17 cellular contexts compared by ENCODE assay signal in the genomic region with DNA sequence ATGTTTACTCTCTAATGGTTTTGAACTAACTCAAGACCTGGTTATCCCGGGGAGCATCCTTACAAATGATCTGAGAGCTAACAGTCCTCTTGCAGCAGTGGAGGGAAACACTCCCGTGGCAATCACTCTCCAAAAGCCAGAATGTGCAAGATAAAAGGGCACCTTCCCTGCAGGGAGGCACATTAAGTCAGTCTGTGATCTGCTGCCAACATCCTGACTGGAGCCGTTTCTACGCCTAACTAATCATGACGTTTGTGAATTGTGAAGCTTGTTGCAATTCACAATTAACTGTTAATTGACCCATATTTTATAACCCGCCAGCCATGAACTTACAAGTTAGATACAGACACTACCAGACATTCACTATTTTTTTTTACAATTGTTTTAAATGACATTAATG. TPM values are rescaled to one million over a fixed set of nuclear protein-coding genes. Genes with fewer than 3 reads are reported as not detected.
DNase-seq lines count a peak whose midpoint lies in the region; ATAC-seq and TF ChIP-seq lines count a peak whose summit lies in the region.
"Had no signal": no experiment of that assay in that cellular context is flagged by ENCODE, and none has a peak within 500 bp of the region (broad histone marks: within the 10 kb centered on the region; RNA-seq: fewer than 3 reads in every experiment).

No MANE protein-coding gene starts in this region.

- peaks cover 29% of the 10 kb centered on the region for H3K4me1 Mint-ChIP-seq in WTC11
- no peaks in the 10 kb centered on the region for H3K4me1 Mint-ChIP-seq in T-helper 2 cell treated with Interferon-gamma antibody and Interleukin-4, amounts not matched to agents 5 μg/mL and 100 μg/mL, for 36 hours (ENCODE audit: low read depth)

- H3K4me3 Mint-ChIP-seq in WTC11: no peak overlapping the region
- no peak overlapping the region for H3K4me3 Mint-ChIP-seq in T-helper 2 cell treated with Interferon-gamma antibody and Interleukin-4, amounts not matched to agents 5 μg/mL and 100 μg/mL, for 36 hours
- H3K4me3 Mint-ChIP-seq: dendritic cell treated with granulocyte-macrophage colony-stimulating factor and Interleukin-4, amounts not matched to agents 40 ng/mL and 50 ng/mL, for 4 days had no signal

- POLR2A ChIA-PET in WTC11 (lab: Charles Lee): no interaction called here

- ATAC-seq in WTC11: peak; percentile 53; the same call in 1 of the 2 replicates
- peak; percentile 58 for ATAC-seq in omental fat pad (ENCODE audit: low FRiP score)
- ATAC-seq in GM21526 (IDR thresholded peaks at IDR 0.05; ENCODE audit: low FRiP score, unreplicated experiment): no peak
- ATAC-seq: gastrocnemius medialis, SK-N-SH treated with all-trans-retinoic acid at 6 μM for 48 hours had no signal

- no peaks in the 10 kb centered on the region for H3K36me3 Mint-ChIP-seq in WTC11
- H3K36me3 Mint-ChIP-seq in T-helper 2 cell treated with Interferon-gamma antibody and Interleukin-4, amounts not matched to agents 5 μg/mL and 100 μg/mL, for 36 hours (ENCODE audit: low read depth): peaks cover 4% of the 10 kb centered on the region

- no peaks in the 10 kb centered on the region for H3K27me3 Mint-ChIP-seq in WTC11 (ENCODE audit: low read depth)
- no peaks in the 10 kb centered on the region for H3K27me3 Mint-ChIP-seq in T-helper 2 cell treated with Interferon-gamma antibody and Interleukin-4, amounts not matched to agents 5 μg/mL and 100 μg/mL, for 36 hours (ENCODE audit: low read depth)
- H3K27me3 Mint-ChIP-seq: dendritic cell treated with granulocyte-macrophage colony-stimulating factor and Interleukin-4, amounts not matched to agents 40 ng/mL and 50 ng/mL, for 4 days had no signal

- TF ChIP-seq CTCF in WTC11 (IDR thresholded peaks at IDR 0.05) (no peak), omental fat pad (IDR thresholded peaks at IDR 0.05) (no peak), GM13976 (IDR thresholded peaks at IDR 0.05; ENCODE audit: borderline replicate concordance, control extremely low read depth, extremely low read depth, insufficient read depth, missing control alignments) (no peak)

- no peak overlapping the region for H3K27ac Mint-ChIP-seq in WTC11
- no peak overlapping the region for H3K27ac Mint-ChIP-seq in T-helper 2 cell treated with Interferon-gamma antibody and Interleukin-4, amounts not matched to agents 5 μg/mL and 100 μg/mL, for 36 hours
- H3K27ac Mint-ChIP-seq: dendritic cell treated with granulocyte-macrophage colony-stimulating factor and Interleukin-4, amounts not matched to agents 40 ng/mL and 50 ng/mL, for 4 days had no signal

- no peaks in the 10 kb centered on the region for H3K9me3 Mint-ChIP-seq in WTC11
- no peaks in the 10 kb centered on the region for H3K9me3 Mint-ChIP-seq in T-helper 2 cell treated with Interferon-gamma antibody and Interleukin-4, amounts not matched to agents 5 μg/mL and 100 μg/mL, for 36 hours
- H3K9me3 Mint-ChIP-seq: dendritic cell treated with granulocyte-macrophage colony-stimulating factor and Interleukin-4, amounts not matched to agents 40 ng/mL and 50 ng/mL, for 4 days had no signal

- DNase-seq in activated effector memory CD4-positive, alpha-beta T cell treated with anti-CD3 and anti-CD28 coated beads, Interleukin-2, amount 50 U/mL, for 16 hours: peak; percentile 10
- DNase-seq in activated effector memory CD4-positive, alpha-beta T cell treated with Interleukin-2 at 50 U/mL for 16 hours: no peak
- peak; percentile 59 for DNase-seq in NCI-H1092 (lab: John Stamatoyannopoulos, UW)
- no peak for DNase-seq in WTC11 (ENCODE audit: low spot score)
- no peak for DNase-seq in omental fat pad (ENCODE audit: low spot score)
- no peak for DNase-seq in T-helper 2 cell treated with Interferon-gamma antibody and Interleukin-4, amounts not matched to agents 5 μg/mL and 100 μg/mL, for 36 hours (ENCODE audit: low spot score)
- DNase-seq in GM13976 (ENCODE audit: low spot score): no peak
- DNase-seq: activated CD4-positive, alpha-beta T cell treated with anti-CD3 and anti-CD28 coated beads, Interleukin-2, amount 50 U/mL, for 1 hour; activated naive CD4-positive, alpha-beta T cell treated with Interleukin-2 at 50 U/mL for 16 hours; aorta; gastrocnemius medialis; Peyer's patch; stimulated activated CD4-positive, alpha-beta T cell treated with anti-CD3 and anti-CD28 coated beads, Interleukin-4, amount 100 ng/mL, for 1 hour; stimulated activated CD8-positive, alpha-beta memory T cell treated with anti-CD3 and anti-CD28 coated beads, Interleukin-4, amount 100 ng/mL, for 48 hours had no signal

- in situ Hi-C loops in GM13976 (cut with MboI; ENCODE audit: low sequenced_read_pairs, unreplicated experiment): no loop called here

- CTCF ChIA-PET in WTC11 (lab: Charles Lee): no interaction called here

TF ChIP-seq in WTC11, 78 proteins besides CTCF, POLR2A, EP300 and RAD21 (continues in another document):
- TF ChIP-seq FOXP1 (CRISPR knock-in tag; IDR thresholded peaks at IDR 0.05; ENCODE audit: borderline replicate concordance): no peak
- TF ChIP-seq, protein P1, sequence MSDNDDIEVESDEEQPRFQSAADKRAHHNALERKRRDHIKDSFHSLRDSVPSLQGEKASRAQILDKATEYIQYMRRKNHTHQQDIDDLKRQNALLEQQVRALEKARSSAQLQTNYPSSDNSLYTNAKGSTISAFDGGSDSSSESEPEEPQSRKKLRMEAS (CRISPR knock-in tag; IDR thresholded peaks at IDR 0.05): no peak
- TF ChIP-seq, protein P2, sequence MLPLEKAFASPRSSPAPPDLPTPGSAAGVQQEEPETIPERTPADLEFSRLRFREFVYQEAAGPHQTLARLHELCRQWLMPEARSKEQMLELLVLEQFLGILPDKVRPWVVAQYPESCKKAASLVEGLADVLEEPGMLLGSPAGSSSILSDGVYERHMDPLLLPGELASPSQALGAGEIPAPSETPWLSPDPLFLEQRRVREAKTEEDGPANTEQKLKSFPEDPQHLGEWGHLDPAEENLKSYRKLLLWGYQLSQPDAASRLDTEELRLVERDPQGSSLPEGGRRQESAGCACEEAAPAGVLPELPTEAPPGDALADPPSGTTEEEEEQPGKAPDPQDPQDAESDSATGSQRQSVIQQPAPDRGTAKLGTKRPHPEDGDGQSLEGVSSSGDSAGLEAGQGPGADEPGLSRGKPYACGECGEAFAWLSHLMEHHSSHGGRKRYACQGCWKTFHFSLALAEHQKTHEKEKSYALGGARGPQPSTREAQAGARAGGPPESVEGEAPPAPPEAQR (CRISPR knock-in tag; IDR thresholded peaks at IDR 0.05): no peak
- TF ChIP-seq, protein P3, sequence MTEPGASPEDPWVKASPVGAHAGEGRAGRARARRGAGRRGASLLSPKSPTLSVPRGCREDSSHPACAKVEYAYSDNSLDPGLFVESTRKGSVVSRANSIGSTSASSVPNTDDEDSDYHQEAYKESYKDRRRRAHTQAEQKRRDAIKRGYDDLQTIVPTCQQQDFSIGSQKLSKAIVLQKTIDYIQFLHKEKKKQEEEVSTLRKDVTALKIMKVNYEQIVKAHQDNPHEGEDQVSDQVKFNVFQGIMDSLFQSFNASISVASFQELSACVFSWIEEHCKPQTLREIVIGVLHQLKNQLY (CRISPR knock-in tag; IDR thresholded peaks at IDR 0.05): no peak
- TF ChIP-seq, protein P4, sequence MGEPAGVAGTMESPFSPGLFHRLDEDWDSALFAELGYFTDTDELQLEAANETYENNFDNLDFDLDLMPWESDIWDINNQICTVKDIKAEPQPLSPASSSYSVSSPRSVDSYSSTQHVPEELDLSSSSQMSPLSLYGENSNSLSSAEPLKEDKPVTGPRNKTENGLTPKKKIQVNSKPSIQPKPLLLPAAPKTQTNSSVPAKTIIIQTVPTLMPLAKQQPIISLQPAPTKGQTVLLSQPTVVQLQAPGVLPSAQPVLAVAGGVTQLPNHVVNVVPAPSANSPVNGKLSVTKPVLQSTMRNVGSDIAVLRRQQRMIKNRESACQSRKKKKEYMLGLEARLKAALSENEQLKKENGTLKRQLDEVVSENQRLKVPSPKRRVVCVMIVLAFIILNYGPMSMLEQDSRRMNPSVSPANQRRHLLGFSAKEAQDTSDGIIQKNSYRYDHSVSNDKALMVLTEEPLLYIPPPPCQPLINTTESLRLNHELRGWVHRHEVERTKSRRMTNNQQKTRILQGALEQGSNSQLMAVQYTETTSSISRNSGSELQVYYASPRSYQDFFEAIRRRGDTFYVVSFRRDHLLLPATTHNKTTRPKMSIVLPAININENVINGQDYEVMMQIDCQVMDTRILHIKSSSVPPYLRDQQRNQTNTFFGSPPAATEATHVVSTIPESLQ (CRISPR knock-in tag; IDR thresholded peaks at IDR 0.05): no peak
- TF ChIP-seq, protein P5, sequence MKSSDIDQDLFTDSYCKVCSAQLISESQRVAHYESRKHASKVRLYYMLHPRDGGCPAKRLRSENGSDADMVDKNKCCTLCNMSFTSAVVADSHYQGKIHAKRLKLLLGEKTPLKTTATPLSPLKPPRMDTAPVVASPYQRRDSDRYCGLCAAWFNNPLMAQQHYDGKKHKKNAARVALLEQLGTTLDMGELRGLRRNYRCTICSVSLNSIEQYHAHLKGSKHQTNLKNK (CRISPR knock-in tag; IDR thresholded peaks at IDR 0.05): no peak
- TF ChIP-seq, protein P6, sequence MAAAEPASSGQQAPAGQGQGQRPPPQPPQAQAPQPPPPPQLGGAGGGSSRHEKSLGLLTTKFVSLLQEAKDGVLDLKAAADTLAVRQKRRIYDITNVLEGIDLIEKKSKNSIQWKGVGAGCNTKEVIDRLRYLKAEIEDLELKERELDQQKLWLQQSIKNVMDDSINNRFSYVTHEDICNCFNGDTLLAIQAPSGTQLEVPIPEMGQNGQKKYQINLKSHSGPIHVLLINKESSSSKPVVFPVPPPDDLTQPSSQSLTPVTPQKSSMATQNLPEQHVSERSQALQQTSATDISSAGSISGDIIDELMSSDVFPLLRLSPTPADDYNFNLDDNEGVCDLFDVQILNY (CRISPR knock-in tag; IDR thresholded peaks at IDR 0.05): no peak
- no peak for TF ChIP-seq NR3C1 (CRISPR knock-in tag; conservative IDR thresholded peaks at IDR 0.05; ENCODE audit: low read depth)
- no peak for TF ChIP-seq OVOL2 (CRISPR knock-in tag; IDR thresholded peaks at IDR 0.05; ENCODE audit: borderline replicate concordance)
- no peak for TF ChIP-seq ATF1 (CRISPR knock-in tag; IDR thresholded peaks at IDR 0.05)
- TF ChIP-seq ZNF138 (CRISPR knock-in tag; conservative IDR thresholded peaks at IDR 0.05): no peak
- no peak for TF ChIP-seq ZNF263 (CRISPR knock-in tag; IDR thresholded peaks at IDR 0.05; ENCODE audit: low read depth)
- no peak for TF ChIP-seq FOXK1 (CRISPR knock-in tag; IDR thresholded peaks at IDR 0.05)
- TF ChIP-seq CREB1 (CRISPR knock-in tag; IDR thresholded peaks at IDR 0.05): no peak

RNA-seq across cellular contexts. Expression of a gene that starts 52.1 kb away (rescaled TPM):
- 8.6 to 10.3 TPM (median 10.1 TPM) in 3 replicates for total RNA-seq in WTC11 (2021)
- 100 to 1,000 TPM in 2 of 4 donors, 10 to 100 TPM in 2; 73.8 to 129 (median 110) TPM for total RNA-seq in omental fat pad

Comparison
In these comparisons a context has a peak if more than half of its experiments do, and no peak if none do; other contexts are left out.
1. DNase-seq: peak in activated effector memory CD4-positive, alpha-beta T cell treated with anti-CD3 and anti-CD28 coated beads, Interleukin-2, amount 50 U/mL, for 16 hours (single experiment) and NCI-H1092 (single experiment); none in activated effector memory CD4-positive, alpha-beta T cell treated with Interleukin-2 at 50 U/mL for 16 hours (single experiment), WTC11 (single experiment), omental fat pad (single experiment), T-helper 2 cell treated with Interferon-gamma antibody and Interleukin-4, amounts not matched to agents 5 μg/mL and 100 μg/mL, for 36 hours (single experiment) and GM13976 (single experiment).